27 cellular contexts compared by ENCODE assay signal in genomic region chr7:155850001-155850436, GRCh38. TPM values are rescaled to one million over a fixed set of nuclear protein-coding genes. Genes with fewer than 3 reads are reported as not detected.
"Had no signal": no experiment of that assay in that cellular context is flagged by ENCODE, and none has a peak within 500 bp of the region (broad histone marks: within the 10 kb centered on the region; RNA-seq: fewer than 3 reads in every experiment).

No MANE protein-coding gene starts in this region.

- H3K4me1 ChIP-seq: SJSA1 had no signal

- H3K4me3 Mint-ChIP-seq: activated CD4-positive, alpha-beta T cell treated with anti-CD3 and anti-CD28 coated beads, Interleukin-2, amount 10 ng/mL, durations not matched to agents 24 days and 14 days; activated CD8-positive, alpha-beta T cell treated with anti-CD3 and anti-CD28 coated beads for 36 hours; activated naive CD8-positive, alpha-beta T cell treated with anti-CD3 and anti-CD28 coated beads for 36 hours; activated T-cell treated with anti-CD3 and anti-CD28 coated beads, Interleukin-2, amount 50 U/mL, for 4 hours; activated T-helper 1 cell treated with anti-CD3 and anti-CD28 coated beads, Interleukin-12 subunit alpha, Interleukin-12 subunit beta, Interleukin-2, Interleukin-4 antibody, amounts not matched to agents 30 ng/mL and 10 ng/mL and 1 ng/mL, durations not matched to agents 14 hours and 24 hours and 36 hours; T-helper 1 cell treated with Interleukin-12 subunit alpha and Interleukin-12 subunit beta and Interleukin-4 antibody, amounts not matched to agents 30 μg/mL and 1 μg/mL, for 36 hours; T-helper 2 cell treated with Interferon-gamma antibody and Interleukin-4, amounts not matched to agents 5 μg/mL and 100 μg/mL, for 36 hours had no signal

- H3K27me3 ChIP-seq: cardiac muscle cell had no signal

- H3K27me3 Mint-ChIP-seq: activated CD4-positive, alpha-beta T cell treated with anti-CD3 and anti-CD28 coated beads, Interleukin-2, amount 10 ng/mL, durations not matched to agents 24 days and 14 days had no signal

- DNase-seq: activated CD4-positive, alpha-beta T cell treated with anti-CD3 and anti-CD28 coated beads, Interleukin-2, amount 10 ng/mL, durations not matched to agents 24 days and 14 days; activated CD4-positive, alpha-beta T cell treated with anti-CD3 and anti-CD28 coated beads, Interleukin-2, amount 50 U/mL, for 4 hours; activated CD8-positive, alpha-beta T cell treated with anti-CD3 and anti-CD28 coated beads for 36 hours; activated naive CD4-positive, alpha-beta T cell; activated naive CD4-positive, alpha-beta T cell treated with anti-CD3 and anti-CD28 coated beads, Interleukin-2, amount 50 U/mL, for 16 hours; activated naive CD8-positive, alpha-beta T cell treated with anti-CD3 and anti-CD28 coated beads for 36 hours; activated T-cell treated with anti-CD3 and anti-CD28 coated beads for 4 hours; activated T-cell treated with anti-CD3 and anti-CD28 coated beads, Interleukin-2, amount 50 U/mL, for 4 hours; amniotic stem cell; NCI-H1092 treated with DMSO at 0.1 percent for 48 hours; NCI-H146; NCI-H2081; NCI-H226; NCI-H446 treated with DMSO at 0.1 percent for 48 hours; NCI-H69; RPMI8226; SHP77 treated with DMSO at 0.1 percent for 48 hours; SK-N-SH had no signal

- H3K36me3 ChIP-seq: cardiac muscle cell, SJSA1 had no signal

- H3K9me3 Mint-ChIP-seq: activated CD4-positive, alpha-beta T cell treated with anti-CD3 and anti-CD28 coated beads, Interleukin-2, amount 10 ng/mL, durations not matched to agents 24 days and 14 days; activated CD8-positive, alpha-beta T cell treated with anti-CD3 and anti-CD28 coated beads for 36 hours; activated T-helper 1 cell treated with anti-CD3 and anti-CD28 coated beads, Interleukin-12 subunit alpha, Interleukin-12 subunit beta, Interleukin-2, Interleukin-4 antibody, amounts not matched to agents 30 ng/mL and 10 ng/mL and 1 ng/mL, durations not matched to agents 14 hours and 24 hours and 36 hours; T-helper 1 cell treated with Interleukin-12 subunit alpha and Interleukin-12 subunit beta and Interleukin-4 antibody, amounts not matched to agents 30 μg/mL and 1 μg/mL, for 36 hours; T-helper 2 cell treated with Interferon-gamma antibody and Interleukin-4, amounts not matched to agents 5 μg/mL and 100 μg/mL, for 36 hours had no signal

- H3K9me3 ChIP-seq: SJSA1 had no signal

- H3K36me3 Mint-ChIP-seq: activated naive CD8-positive, alpha-beta T cell treated with anti-CD3 and anti-CD28 coated beads for 36 hours had no signal

- ATAC-seq: activated CD8-positive, alpha-beta T cell treated with anti-CD3 and anti-CD28 coated beads for 36 hours; activated T-cell treated with anti-CD3 and anti-CD28 coated beads, Interleukin-2, amount 50 U/mL, for 4 hours; K562; Panc1 had no signal

- H3K4me3 ChIP-seq: cardiac muscle cell, K562, SJSA1 had no signal

- H3K27ac Mint-ChIP-seq: activated CD4-positive, alpha-beta T cell treated with anti-CD3 and anti-CD28 coated beads, Interleukin-2, amount 10 ng/mL, durations not matched to agents 24 days and 14 days; activated CD8-positive, alpha-beta T cell treated with anti-CD3 and anti-CD28 coated beads for 36 hours; activated naive CD8-positive, alpha-beta T cell treated with anti-CD3 and anti-CD28 coated beads for 36 hours; activated T-helper 1 cell treated with anti-CD3 and anti-CD28 coated beads, Interleukin-12 subunit alpha, Interleukin-12 subunit beta, Interleukin-2, Interleukin-4 antibody, amounts not matched to agents 30 ng/mL and 10 ng/mL and 1 ng/mL, durations not matched to agents 14 hours and 24 hours and 36 hours; T-helper 1 cell treated with Interleukin-12 subunit alpha and Interleukin-12 subunit beta and Interleukin-4 antibody, amounts not matched to agents 30 μg/mL and 1 μg/mL, for 36 hours; T-helper 2 cell treated with Interferon-gamma antibody and Interleukin-4, amounts not matched to agents 5 μg/mL and 100 μg/mL, for 36 hours had no signal

- H3K4me1 Mint-ChIP-seq: activated CD4-positive, alpha-beta T cell treated with anti-CD3 and anti-CD28 coated beads, Interleukin-2, amount 10 ng/mL, durations not matched to agents 24 days and 14 days; activated naive CD8-positive, alpha-beta T cell treated with anti-CD3 and anti-CD28 coated beads for 36 hours had no signal

- H3K27ac ChIP-seq: cardiac muscle cell, SJSA1 had no signal

RNA-seq across cellular contexts. Expression of gene SHH, which starts 37.8 kb away (rescaled TPM):
- total RNA-seq: activated CD4-positive, alpha-beta T cell treated with anti-CD3 and anti-CD28 coated beads, Interleukin-2, amount 10 ng/mL, durations not matched to agents 24 days and 14 days; activated CD8-positive, alpha-beta memory T cell treated with anti-CD3 and anti-CD28 coated beads for 36 hours; activated CD8-positive, alpha-beta T cell treated with anti-CD3 and anti-CD28 coated beads for 36 hours; activated naive CD8-positive, alpha-beta T cell treated with anti-CD3 and anti-CD28 coated beads for 36 hours; activated T-helper 1 cell treated with anti-CD3 and anti-CD28 coated beads, Interleukin-12 subunit alpha, Interleukin-12 subunit beta, Interleukin-2, Interleukin-4 antibody, amounts not matched to agents 30 ng/mL and 10 ng/mL and 1 ng/mL, durations not matched to agents 14 hours and 24 hours and 36 hours; cardiac muscle cell; M059J; SJSA1 had no signal
